10 cellular contexts compared by ENCODE assay signal in genomic region chr6:89892577-89892976, GRCh38. TPM values are rescaled to one million over a fixed set of nuclear protein-coding genes. Genes with fewer than 3 reads are reported as not detected.
"Had no signal": no experiment of that assay in that cellular context is flagged by ENCODE, and none has a peak within 500 bp of the region (broad histone marks: within the 10 kb centered on the region; RNA-seq: fewer than 3 reads in every experiment).

No MANE protein-coding gene starts in this region.

RNA-seq across cellular contexts. Expression of gene GJA10, which starts 1.7 kb away (rescaled TPM):
- total RNA-seq: activated B cell treated with CpG ODN at 0.5 μM for 24 hours; activated CD4-positive, alpha-beta T cell treated with anti-CD3 and anti-CD28 coated beads, Interleukin-2, amount 10 ng/mL, durations not matched to agents 24 days and 14 days; activated naive CD4-positive, alpha-beta T cell treated with anti-CD3 and anti-CD28 coated beads, Interleukin-2, amount 50 U/mL, for 72 hours; activated T-cell treated with anti-CD3 and anti-CD28 coated beads, Interleukin-2, amount 50 U/mL, for 4 hours; ascending aorta; body of pancreas; bronchial epithelial cell; PC-3; SK-MEL-5; T-helper 17 cell had no signal
